1 cellular context compared by ENCODE assay signal in the genomic region with DNA sequence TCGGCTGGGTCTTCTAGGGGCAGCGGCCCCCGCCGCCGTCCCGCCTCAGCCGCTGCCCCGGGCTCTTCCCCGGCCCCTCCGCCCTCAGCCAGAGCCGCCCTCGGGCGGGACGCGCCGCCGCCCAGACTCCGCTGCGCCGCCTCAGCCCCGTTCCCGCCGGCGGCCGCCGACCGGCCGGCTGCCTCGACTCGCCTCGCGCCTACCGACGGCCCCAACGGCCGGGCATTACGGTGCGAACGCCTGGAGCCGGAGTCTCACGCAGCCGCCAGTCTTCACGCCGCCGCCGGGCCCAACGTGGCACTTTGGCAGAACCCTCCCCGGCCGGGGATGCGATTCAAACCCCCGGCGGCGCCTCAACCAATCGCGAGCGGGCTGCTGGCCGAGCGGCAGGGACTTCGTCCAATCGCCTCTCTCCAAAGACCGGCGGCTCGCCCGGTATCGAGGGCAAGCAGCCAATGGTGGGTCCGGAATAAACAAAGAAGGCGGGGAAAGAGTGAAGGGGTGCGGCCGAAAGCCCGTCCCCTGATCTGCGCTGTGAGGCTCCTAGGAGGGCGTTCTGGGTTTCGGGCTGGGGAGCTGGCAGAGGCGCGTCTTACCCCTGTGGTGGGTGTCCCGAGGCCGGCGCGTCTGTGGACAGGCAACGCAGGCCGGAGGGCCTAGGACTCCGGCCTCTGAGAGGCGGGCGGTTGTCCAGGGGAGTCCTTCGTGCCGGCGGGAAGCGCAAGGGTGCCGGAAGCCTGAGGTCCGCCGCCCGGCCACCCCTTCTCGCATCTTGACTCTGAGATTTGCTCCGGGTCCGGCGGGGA.
A peak's percentile ranks its signal among the peaks of the same experiment; 100 is the strongest.
TF ChIP-seq lines count a peak whose summit lies in the region.

Gene CDR2 (minus strand): TSS at position 309 of the 806 bp plus-strand sequence. CDS start 310 bp downstream, outside the sequence.

TF ChIP-seq in HepG2, 621 proteins besides CTCF, POLR2A, EP300 and RAD21 (continued from another document and continues in another):
- TF ChIP-seq ZNF878 (CRISPR knock-in tag; IDR thresholded peaks at IDR 0.05) (peak; percentile 52), ZFP37 (CRISPR knock-in tag; IDR thresholded peaks at IDR 0.05; ENCODE audit: borderline replicate concordance) (peak; percentile 91), HNF1B (CRISPR knock-in tag; IDR thresholded peaks at IDR 0.05) (peak; percentile 65), ZNF800 (CRISPR knock-in tag; IDR thresholded peaks at IDR 0.05) (peak; percentile 83; the same call in 1 of the 2 replicates), AGO2 (optimal IDR thresholded peaks at IDR 0.05; ENCODE audit: low read depth, low read length) (peak; percentile 86), ZNF225 (CRISPR knock-in tag; IDR thresholded peaks at IDR 0.05) (peak; percentile 91), ZNF605 (CRISPR knock-in tag; IDR thresholded peaks at IDR 0.05) (peak; percentile 93), TRIM22 (IDR thresholded peaks at IDR 0.05) (no peak), CC2D1A (CRISPR knock-in tag; IDR thresholded peaks at IDR 0.05) (0 out of 2 replicates have a peak, but pooled peaks have one; percentile 80), PHF20 (CRISPR knock-in tag; IDR thresholded peaks at IDR 0.05) (peak; percentile 55; the same call in 1 of the 2 replicates), FOXA3 (CRISPR knock-in tag; IDR thresholded peaks at IDR 0.05) (no peak; the same call in 1 of the 2 replicates), POGZ (CRISPR knock-in tag; IDR thresholded peaks at IDR 0.05) (peak; percentile 53), ZNF562 (CRISPR knock-in tag; IDR thresholded peaks at IDR 0.05; ENCODE audit: borderline replicate concordance) (no peak), GPN1 (CRISPR knock-in tag; IDR thresholded peaks at IDR 0.05; ENCODE audit: borderline replicate concordance) (no peak), REST (IDR thresholded peaks at IDR 0.05; ENCODE audit: borderline replicate concordance in 1 of 2, low read depth in 1 of 2, low read length in 2 of 2) (0 out of 4 replicates have a peak, but pooled peaks of 1 of the 2 experiments have one; percentile 21), ZNF773 (CRISPR knock-in tag; IDR thresholded peaks at IDR 0.05; ENCODE audit: borderline replicate concordance) (no peak), MIXL1 (CRISPR knock-in tag; IDR thresholded peaks at IDR 0.05) (peak; percentile 70), ZIK1 (CRISPR knock-in tag; IDR thresholded peaks at IDR 0.05; ENCODE audit: borderline replicate concordance, low read depth) (peak; percentile 90), MAF1 (CRISPR knock-in tag; IDR thresholded peaks at IDR 0.05; ENCODE audit: borderline replicate concordance) (peak; percentile 93), XBP1 (CRISPR knock-in tag; IDR thresholded peaks at IDR 0.05) (no peak; the same call in 1 of the 2 replicates), ZNF496 (CRISPR knock-in tag; IDR thresholded peaks at IDR 0.05; ENCODE audit: insufficient replicate concordance) (no peak), ZNF136 (CRISPR knock-in tag; IDR thresholded peaks at IDR 0.05; ENCODE audit: low read depth) (peak; percentile 52), JUND (CRISPR knock-in tag; IDR thresholded peaks at IDR 0.05) (no peak)
- TF ChIP-seq, protein P1, sequence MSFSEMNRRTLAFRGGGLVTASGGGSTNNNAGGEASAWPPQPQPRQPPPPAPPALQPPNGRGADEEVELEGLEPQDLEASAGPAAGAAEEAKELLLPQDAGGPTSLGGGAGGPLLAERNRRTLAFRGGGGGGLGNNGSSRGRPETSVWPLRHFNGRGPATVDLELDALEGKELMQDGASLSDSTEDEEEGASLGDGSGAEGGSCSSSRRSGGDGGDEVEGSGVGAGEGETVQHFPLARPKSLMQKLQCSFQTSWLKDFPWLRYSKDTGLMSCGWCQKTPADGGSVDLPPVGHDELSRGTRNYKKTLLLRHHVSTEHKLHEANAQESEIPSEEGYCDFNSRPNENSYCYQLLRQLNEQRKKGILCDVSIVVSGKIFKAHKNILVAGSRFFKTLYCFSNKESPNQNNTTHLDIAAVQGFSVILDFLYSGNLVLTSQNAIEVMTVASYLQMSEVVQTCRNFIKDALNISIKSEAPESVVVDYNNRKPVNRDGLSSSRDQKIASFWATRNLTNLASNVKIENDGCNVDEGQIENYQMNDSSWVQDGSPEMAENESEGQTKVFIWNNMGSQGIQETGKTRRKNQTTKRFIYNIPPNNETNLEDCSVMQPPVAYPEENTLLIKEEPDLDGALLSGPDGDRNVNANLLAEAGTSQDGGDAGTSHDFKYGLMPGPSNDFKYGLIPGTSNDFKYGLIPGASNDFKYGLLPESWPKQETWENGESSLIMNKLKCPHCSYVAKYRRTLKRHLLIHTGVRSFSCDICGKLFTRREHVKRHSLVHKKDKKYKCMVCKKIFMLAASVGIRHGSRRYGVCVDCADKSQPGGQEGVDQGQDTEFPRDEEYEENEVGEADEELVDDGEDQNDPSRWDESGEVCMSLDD (CRISPR knock-in tag; IDR thresholded peaks at IDR 0.05; ENCODE audit: borderline replicate concordance): 0 out of 2 replicates have a peak, but pooled peaks have one; percentile 62
- TF ChIP-seq, protein P2, sequence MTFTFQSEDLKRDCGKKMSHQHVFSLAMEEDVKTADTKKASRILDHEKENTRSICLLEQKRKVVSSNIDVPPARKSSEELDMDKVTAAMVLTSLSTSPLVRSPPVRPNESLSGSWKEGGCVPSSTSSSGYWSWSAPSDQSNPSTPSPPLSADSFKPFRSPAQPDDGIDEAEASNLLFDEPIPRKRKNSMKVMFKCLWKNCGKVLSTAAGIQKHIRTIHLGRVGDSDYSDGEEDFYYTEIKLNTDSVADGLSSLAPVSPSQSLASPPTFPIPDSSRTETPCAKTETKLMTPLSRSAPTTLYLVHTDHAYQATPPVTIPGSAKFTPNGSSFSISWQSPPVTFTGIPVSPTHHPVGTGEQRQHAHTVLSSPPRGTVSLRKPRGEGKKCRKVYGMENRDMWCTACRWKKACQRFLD (CRISPR knock-in tag; IDR thresholded peaks at IDR 0.05; ENCODE audit: borderline replicate concordance): 0 out of 2 replicates have a peak, but pooled peaks have one; percentile 41
- TF ChIP-seq, protein P3, sequence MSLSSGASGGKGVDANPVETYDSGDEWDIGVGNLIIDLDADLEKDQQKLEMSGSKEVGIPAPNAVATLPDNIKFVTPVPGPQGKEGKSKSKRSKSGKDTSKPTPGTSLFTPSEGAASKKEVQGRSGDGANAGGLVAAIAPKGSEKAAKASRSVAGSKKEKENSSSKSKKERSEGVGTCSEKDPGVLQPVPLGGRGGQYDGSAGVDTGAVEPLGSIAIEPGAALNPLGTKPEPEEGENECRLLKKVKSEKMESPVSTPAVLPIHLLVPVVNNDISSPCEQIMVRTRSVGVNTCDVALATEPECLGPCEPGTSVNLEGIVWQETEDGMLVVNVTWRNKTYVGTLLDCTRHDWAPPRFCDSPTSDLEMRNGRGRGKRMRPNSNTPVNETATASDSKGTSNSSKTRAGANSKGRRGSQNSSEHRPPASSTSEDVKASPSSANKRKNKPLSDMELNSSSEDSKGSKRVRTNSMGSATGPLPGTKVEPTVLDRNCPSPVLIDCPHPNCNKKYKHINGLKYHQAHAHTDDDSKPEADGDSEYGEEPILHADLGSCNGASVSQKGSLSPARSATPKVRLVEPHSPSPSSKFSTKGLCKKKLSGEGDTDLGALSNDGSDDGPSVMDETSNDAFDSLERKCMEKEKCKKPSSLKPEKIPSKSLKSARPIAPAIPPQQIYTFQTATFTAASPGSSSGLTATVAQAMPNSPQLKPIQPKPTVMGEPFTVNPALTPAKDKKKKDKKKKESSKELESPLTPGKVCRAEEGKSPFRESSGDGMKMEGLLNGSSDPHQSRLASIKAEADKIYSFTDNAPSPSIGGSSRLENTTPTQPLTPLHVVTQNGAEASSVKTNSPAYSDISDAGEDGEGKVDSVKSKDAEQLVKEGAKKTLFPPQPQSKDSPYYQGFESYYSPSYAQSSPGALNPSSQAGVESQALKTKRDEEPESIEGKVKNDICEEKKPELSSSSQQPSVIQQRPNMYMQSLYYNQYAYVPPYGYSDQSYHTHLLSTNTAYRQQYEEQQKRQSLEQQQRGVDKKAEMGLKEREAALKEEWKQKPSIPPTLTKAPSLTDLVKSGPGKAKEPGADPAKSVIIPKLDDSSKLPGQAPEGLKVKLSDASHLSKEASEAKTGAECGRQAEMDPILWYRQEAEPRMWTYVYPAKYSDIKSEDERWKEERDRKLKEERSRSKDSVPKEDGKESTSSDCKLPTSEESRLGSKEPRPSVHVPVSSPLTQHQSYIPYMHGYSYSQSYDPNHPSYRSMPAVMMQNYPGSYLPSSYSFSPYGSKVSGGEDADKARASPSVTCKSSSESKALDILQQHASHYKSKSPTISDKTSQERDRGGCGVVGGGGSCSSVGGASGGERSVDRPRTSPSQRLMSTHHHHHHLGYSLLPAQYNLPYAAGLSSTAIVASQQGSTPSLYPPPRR (CRISPR knock-in tag; IDR thresholded peaks at IDR 0.05; ENCODE audit: borderline replicate concordance): 0 out of 2 replicates have a peak, but pooled peaks have one; percentile 7
- TF ChIP-seq, protein P4, sequence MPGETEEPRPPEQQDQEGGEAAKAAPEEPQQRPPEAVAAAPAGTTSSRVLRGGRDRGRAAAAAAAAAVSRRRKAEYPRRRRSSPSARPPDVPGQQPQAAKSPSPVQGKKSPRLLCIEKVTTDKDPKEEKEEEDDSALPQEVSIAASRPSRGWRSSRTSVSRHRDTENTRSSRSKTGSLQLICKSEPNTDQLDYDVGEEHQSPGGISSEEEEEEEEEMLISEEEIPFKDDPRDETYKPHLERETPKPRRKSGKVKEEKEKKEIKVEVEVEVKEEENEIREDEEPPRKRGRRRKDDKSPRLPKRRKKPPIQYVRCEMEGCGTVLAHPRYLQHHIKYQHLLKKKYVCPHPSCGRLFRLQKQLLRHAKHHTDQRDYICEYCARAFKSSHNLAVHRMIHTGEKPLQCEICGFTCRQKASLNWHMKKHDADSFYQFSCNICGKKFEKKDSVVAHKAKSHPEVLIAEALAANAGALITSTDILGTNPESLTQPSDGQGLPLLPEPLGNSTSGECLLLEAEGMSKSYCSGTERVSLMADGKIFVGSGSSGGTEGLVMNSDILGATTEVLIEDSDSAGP (CRISPR knock-in tag; IDR thresholded peaks at IDR 0.05; ENCODE audit: borderline replicate concordance): peak; percentile 91
- TF ChIP-seq, protein P5, sequence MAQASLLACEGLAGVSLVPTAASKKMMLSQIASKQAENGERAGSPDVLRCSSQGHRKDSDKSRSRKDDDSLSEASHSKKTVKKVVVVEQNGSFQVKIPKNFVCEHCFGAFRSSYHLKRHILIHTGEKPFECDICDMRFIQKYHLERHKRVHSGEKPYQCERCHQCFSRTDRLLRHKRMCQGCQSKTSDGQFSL (CRISPR knock-in tag; IDR thresholded peaks at IDR 0.05): 0 out of 2 replicates have a peak, but pooled peaks have one; percentile 21
